Comparison of ENCODE assay signal across 13 cellular contexts in the genomic region with DNA sequence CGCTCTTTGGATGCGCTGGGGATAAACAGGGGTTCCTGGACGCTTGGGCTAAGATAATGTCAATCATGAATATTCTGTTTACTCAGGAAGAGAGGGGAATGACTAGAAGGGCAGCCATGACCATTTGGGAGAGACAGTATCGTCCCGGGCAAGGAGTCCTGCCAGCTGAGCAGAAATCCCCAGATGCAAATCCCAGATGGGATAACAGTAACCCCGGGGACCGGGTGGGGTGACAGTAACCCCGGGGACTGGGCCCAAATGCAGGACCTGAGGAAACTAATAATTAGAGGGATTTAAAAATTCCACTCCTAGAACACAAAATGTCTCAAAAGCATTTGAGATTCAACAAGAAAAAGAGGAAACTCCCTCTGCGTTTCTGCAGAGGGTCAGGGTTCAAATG.
DNase-seq lines count a peak whose midpoint lies in the region; ATAC-seq, FAIRE-seq and TF ChIP-seq lines count a peak whose summit lies in the region.
"Had no signal": no experiment of that assay in that cellular context is flagged by ENCODE, and none has a peak within 500 bp of the region (broad histone marks: within the 10 kb centered on the region; RNA-seq: fewer than 3 reads in every experiment).

No MANE protein-coding gene starts in this region.

- peak; percentile 23 for DNase-seq in RWPE2 (ENCODE audit: low spot score)
- peak; percentile 7 for DNase-seq in kidney
- peak; percentile 30 for DNase-seq in upper lobe of right lung
- no peak for DNase-seq in neural progenitor cell (ENCODE audit: low spot score)
- DNase-seq in GM12892 (ENCODE audit: insufficient read length), result no peak
- DNase-seq: Caco-2; CD8-positive, alpha-beta memory T cell; DMS53; GF-D8 had no signal

- no peak overlapping the region for H3K27ac ChIP-seq in BLaER1 treated with 17β-estradiol and CSF1 and Interleukin-3, amounts not matched to agents 10 nM and 100 nM
- H3K27ac ChIP-seq in RWPE2 (ENCODE audit: poor library complexity, severe bottlenecking) (no peak overlapping the region), kidney (ENCODE audit: low read depth in 2 of 2, low read length in 2 of 2) (no peak overlapping the region), upper lobe of right lung (no peak overlapping the region), neural progenitor cell (no peak overlapping the region)
- H3K27ac ChIP-seq: A549 had no signal

- peaks cover 0 to 21% (median 0%) of the 10 kb centered on the region in 11 experiments; a peak in 2 of 22 replicates for H4K20me1 ChIP-seq in BLaER1 treated with 17β-estradiol and CSF1 and Interleukin-3, amounts not matched to agents 10 nM and 100 nM
- no peaks in the 10 kb centered on the region for H4K20me1 ChIP-seq in neural progenitor cell (ENCODE audit: low read depth)

- no peak for ATAC-seq in RWPE2 (ENCODE audit: low read depth)
- ATAC-seq in upper lobe of right lung, result no peak
- ATAC-seq: A549 had no signal

- peaks cover 7% of the 10 kb centered on the region for H3F3A ChIP-seq in neural progenitor cell (ENCODE audit: low read depth)

- no peaks in the 10 kb centered on the region for H3K9me3 ChIP-seq in BLaER1 treated with 17β-estradiol and CSF1 and Interleukin-3, amounts not matched to agents 10 nM and 100 nM (replicated peaks in 1 of 11)
- H3K9me3 ChIP-seq in RWPE2 (ENCODE audit: severe bottlenecking), result no peaks in the 10 kb centered on the region
- H3K9me3 ChIP-seq in kidney (ENCODE audit: control insufficient read depth in 1 of 2, low read length in 2 of 2), result no peaks in the 10 kb centered on the region
- H3K9me3 ChIP-seq in upper lobe of right lung, result no peaks in the 10 kb centered on the region
- no peaks in the 10 kb centered on the region for H3K9me3 ChIP-seq in neural progenitor cell (ENCODE audit: low read depth)
- H3K9me3 ChIP-seq: A549, BE2C had no signal

- no peak overlapping the region for H3K9ac ChIP-seq in BLaER1 treated with 17β-estradiol and CSF1 and Interleukin-3, amounts not matched to agents 10 nM and 100 nM
- H3K9ac ChIP-seq in kidney (ENCODE audit: low read length in 2 of 2) (no peak overlapping the region), neural progenitor cell (no peak overlapping the region)

- H3K27me3 ChIP-seq in BLaER1 treated with 17β-estradiol and CSF1 and Interleukin-3, amounts not matched to agents 10 nM and 100 nM, result peaks cover 0 to 44% (median 0%) of the 10 kb centered on the region in 11 experiments; a peak in 6 of 22 replicates
- H3K27me3 ChIP-seq in RWPE2 (ENCODE audit: insufficient read depth, poor library complexity, severe bottlenecking) (peaks cover 3% of the 10 kb centered on the region), upper lobe of right lung (no peaks in the 10 kb centered on the region), neural progenitor cell (no peaks in the 10 kb centered on the region)
- H3K27me3 ChIP-seq: BE2C had no signal

- TF ChIP-seq CTCF in RWPE2 (IDR thresholded peaks at IDR 0.05; ENCODE audit: poor library complexity, severe bottlenecking) (no peak), kidney (IDR thresholded peaks at IDR 0.05; ENCODE audit: borderline replicate concordance, extremely low read depth, insufficient read depth) (no peak), upper lobe of right lung (IDR thresholded peaks at IDR 0.05) (no peak), neural progenitor cell (IDR thresholded peaks at IDR 0.05) (no peak)

- no peak overlapping the region for H2AFZ ChIP-seq in neural progenitor cell (replicated peaks)

- no peaks in the 10 kb centered on the region for H3K36me3 Mint-ChIP-seq in neural progenitor cell
- H3K36me3 Mint-ChIP-seq: CD8-positive, alpha-beta memory T cell had no signal

- no peak for TF ChIP-seq POLR2A in GM12892 (IDR thresholded peaks at IDR 0.05; ENCODE audit: low read depth, low read length)

- H3K4me1 ChIP-seq in BLaER1 treated with 17β-estradiol and CSF1 and Interleukin-3, amounts not matched to agents 10 nM and 100 nM, result peaks cover 31 to 59% (median 52%) of the 10 kb centered on the region in 10 experiments
- H3K4me1 ChIP-seq in RWPE2 (ENCODE audit: insufficient read depth, poor library complexity, severe bottlenecking) (no peaks in the 10 kb centered on the region), kidney (ENCODE audit: control insufficient read depth in 1 of 2, insufficient read depth in 1 of 2, low read depth in 1 of 2, low read length in 2 of 2) (no peaks in the 10 kb centered on the region), upper lobe of right lung (no peaks in the 10 kb centered on the region), neural progenitor cell (peaks cover 8% of the 10 kb centered on the region)
- H3K4me1 ChIP-seq: A549, Caco-2 had no signal

- H3K36me3 ChIP-seq in BLaER1 treated with 17β-estradiol and CSF1 and Interleukin-3, amounts not matched to agents 10 nM and 100 nM, result no peaks in the 10 kb centered on the region
- no peaks in the 10 kb centered on the region for H3K36me3 ChIP-seq in RWPE2 (ENCODE audit: low read depth)
- no peaks in the 10 kb centered on the region for H3K36me3 ChIP-seq in kidney (ENCODE audit: control insufficient read depth in 1 of 2, insufficient read depth in 2 of 2, low read length in 2 of 2)
- no peaks in the 10 kb centered on the region for H3K36me3 ChIP-seq in upper lobe of right lung
- no peaks in the 10 kb centered on the region for H3K36me3 ChIP-seq in neural progenitor cell
- H3K36me3 ChIP-seq: BE2C had no signal

- H3K4me3 ChIP-seq in BLaER1 treated with 17β-estradiol and CSF1 and Interleukin-3, amounts not matched to agents 10 nM and 100 nM, result no peak overlapping the region
- H3K4me3 ChIP-seq in RWPE2 (ENCODE audit: severe bottlenecking), result no peak overlapping the region
- no peak overlapping the region for H3K4me3 ChIP-seq in kidney (ENCODE audit: low read length in 2 of 2)
- no peak overlapping the region for H3K4me3 ChIP-seq in upper lobe of right lung
- no peak overlapping the region for H3K4me3 ChIP-seq in neural progenitor cell
- H3K4me3 ChIP-seq: A549 had no signal

- H3K4me2 ChIP-seq in BLaER1 treated with 17β-estradiol and CSF1 and Interleukin-3, amounts not matched to agents 10 nM and 100 nM, result peak overlapping the region in 8 of 11 experiments; percentile 81 to 97 (median 92); a peak in 17 of 22 replicates
- no peak overlapping the region for H3K4me2 ChIP-seq in neural progenitor cell
- H3K4me2 ChIP-seq: A549 had no signal

- peaks cover 17% of the 10 kb centered on the region for H3K4me1 Mint-ChIP-seq in neural progenitor cell
- H3K4me1 Mint-ChIP-seq: CD8-positive, alpha-beta memory T cell had no signal

- no peaks in the 10 kb centered on the region for H3K79me2 ChIP-seq in neural progenitor cell (ENCODE audit: low read depth)

- no peak overlapping the region for H3K4me3 Mint-ChIP-seq in neural progenitor cell
- H3K4me3 Mint-ChIP-seq: CD8-positive, alpha-beta memory T cell had no signal

- peaks cover 7% of the 10 kb centered on the region for H3K27me3 Mint-ChIP-seq in neural progenitor cell (ENCODE audit: insufficient read depth, low read depth)

- H3K27ac Mint-ChIP-seq in neural progenitor cell, result no peak overlapping the region

- no peaks in the 10 kb centered on the region for H3K9me3 Mint-ChIP-seq in neural progenitor cell
- H3K9me3 Mint-ChIP-seq: CD8-positive, alpha-beta memory T cell had no signal

- no peak for FAIRE-seq in kidney (lab: Jason Lieb, UNC)
- FAIRE-seq in GM12892 (lab: Jason Lieb, UNC), result no peak
- FAIRE-seq: A549, H54 had no signal

- intact Hi-C loops in kidney (cut with DNase I) (no loop called here), upper lobe of right lung (cut with DNase I) (no loop called here)

Comparison
In these comparisons a context has a peak if more than half of its experiments do, and no peak if none do; other contexts are left out.
1. DNase-seq: peak in RWPE2 (single experiment), kidney (single experiment) and upper lobe of right lung (single experiment); none in neural progenitor cell (single experiment) and GM12892 (single experiment).